In the genomic region with DNA sequence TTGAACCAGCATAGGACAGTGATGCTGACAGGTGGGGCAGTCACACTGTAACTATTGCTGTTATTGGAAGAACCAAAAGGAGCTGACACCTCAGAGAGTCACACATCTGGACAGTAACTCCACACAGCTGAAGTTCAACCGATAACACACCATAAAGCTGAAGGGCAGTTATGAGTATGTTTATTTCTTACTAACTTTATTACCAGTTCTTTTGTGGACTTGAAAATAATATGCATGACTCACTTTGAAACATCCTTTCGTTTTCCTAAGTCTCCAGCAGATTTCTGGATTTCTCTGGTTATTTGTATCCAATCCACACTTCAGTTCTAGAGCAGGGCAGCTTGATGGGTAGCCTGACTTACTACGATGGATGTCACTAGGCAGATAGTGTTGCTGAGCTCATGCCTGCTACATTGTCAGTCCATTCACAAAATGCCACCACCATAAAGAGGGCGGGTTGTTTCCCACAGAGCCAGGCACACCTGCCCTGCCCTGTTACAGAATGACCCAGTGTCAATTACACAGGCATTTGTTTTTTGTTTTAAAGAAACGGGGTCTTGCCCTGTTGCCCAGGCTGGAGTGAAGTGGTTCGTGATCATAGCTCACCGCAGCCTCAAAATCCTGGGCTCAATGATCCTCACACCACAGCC, we compare ENCODE assay signal across 1 cellular context.
TF ChIP-seq lines count a peak whose summit lies in the region.

No MANE protein-coding gene starts in this region.

TF ChIP-seq in GM12891, 5 proteins besides CTCF, POLR2A, EP300 and RAD21:
- TF ChIP-seq PAX5 (IDR thresholded peaks at IDR 0.05; ENCODE audit: insufficient read depth, low read length, severe bottlenecking) (no peak), POLR2AphosphoS5 (IDR thresholded peaks at IDR 0.05; ENCODE audit: low read depth, low read length) (no peak), TAF1 (IDR thresholded peaks at IDR 0.05; ENCODE audit: low read depth, low read length) (no peak), SPI1 (IDR thresholded peaks at IDR 0.05; ENCODE audit: low read depth, low read length) (no peak), POU2F2 (IDR thresholded peaks at IDR 0.05; ENCODE audit: low read depth, low read length) (no peak)
